In genomic region chr13:51112771-51113170, GRCh38 we compare ENCODE assay signal across 18 cellular contexts. TPM values are rescaled to one million over a fixed set of nuclear protein-coding genes. Genes with fewer than 3 reads are reported as not detected.
DNase-seq lines count a peak whose midpoint lies in the region; ATAC-seq and TF ChIP-seq lines count a peak whose summit lies in the region.
"Had no signal": no experiment of that assay in that cellular context is flagged by ENCODE, and none has a peak within 500 bp of the region (broad histone marks: within the 10 kb centered on the region; RNA-seq: fewer than 3 reads in every experiment).

No MANE protein-coding gene starts in this region.

- H3K27ac Mint-ChIP-seq in activated CD4-positive, alpha-beta T cell treated with anti-CD3 and anti-CD28 coated beads for 36 hours: no peak overlapping the region
- H3K27ac Mint-ChIP-seq: CD8-positive, alpha-beta memory T cell; HFFc6 had no signal

- H3K27me3 Mint-ChIP-seq in activated CD4-positive, alpha-beta T cell treated with anti-CD3 and anti-CD28 coated beads for 36 hours: peaks cover 9% of the 10 kb centered on the region

- intact Hi-C loops in activated CD4-positive, alpha-beta T cell treated with anti-CD3 and anti-CD28 coated beads for 36 hours (cut with DNase I, micrococcal nuclease): no loop called here
- intact Hi-C loops in esophagus muscularis mucosa (cut with DNase I): no loop called here
- intact Hi-C loops in lower leg skin (cut with DNase I; ENCODE audit: low total_unique reads): no loop called here

- H3K4me3 ChIP-seq in esophagus muscularis mucosa (no peak overlapping the region), lower leg skin (ENCODE audit: low read depth, poor library complexity, severe bottlenecking) (no peak overlapping the region)
- H3K4me3 ChIP-seq in effector memory CD4-positive, alpha-beta T cell (ENCODE audit: insufficient read depth, low read depth, low read length, poor library complexity, severe bottlenecking): no peak overlapping the region
- H3K4me3 ChIP-seq: BLaER1 had no signal

- H3K9me3 ChIP-seq in esophagus muscularis mucosa: peaks cover 0 to 6% (median 5%) of the 10 kb centered on the region in 4 donors
- no peaks in the 10 kb centered on the region for H3K9me3 ChIP-seq in effector memory CD4-positive, alpha-beta T cell (ENCODE audit: control insufficient read depth, low read length)
- H3K9me3 ChIP-seq: Caco-2 had no signal

- peaks cover under 1% of the 10 kb centered on the region for H3K9me3 Mint-ChIP-seq in activated CD4-positive, alpha-beta T cell treated with anti-CD3 and anti-CD28 coated beads for 36 hours (ENCODE audit: low read depth)
- H3K9me3 Mint-ChIP-seq: HFFc6 had no signal

- POLR2A ChIA-PET in activated CD4-positive, alpha-beta T cell treated with anti-CD3 and anti-CD28 coated beads for 36 hours (lab: Charles Lee): no interaction called here

- ATAC-seq in activated CD4-positive, alpha-beta T cell treated with anti-CD3 and anti-CD28 coated beads for 36 hours: peak; percentile 49

- TF ChIP-seq CTCF in esophagus muscularis mucosa (IDR thresholded peaks at IDR 0.05) (no peak), lower leg skin (IDR thresholded peaks at IDR 0.05) (no peak)

- no peak for TF ChIP-seq POLR2A in esophagus muscularis mucosa (IDR thresholded peaks at IDR 0.05; ENCODE audit: low read depth)
- no peak for TF ChIP-seq POLR2A in lower leg skin (IDR thresholded peaks at IDR 0.05)

- no peak overlapping the region for H3K4me3 Mint-ChIP-seq in activated CD4-positive, alpha-beta T cell treated with anti-CD3 and anti-CD28 coated beads for 36 hours
- H3K4me3 Mint-ChIP-seq: CD8-positive, alpha-beta memory T cell; HFFc6 had no signal

- no peak overlapping the region for H3K27ac ChIP-seq in esophagus muscularis mucosa (replicated peaks in 1 of 4)
- no peak overlapping the region for H3K27ac ChIP-seq in effector memory CD4-positive, alpha-beta T cell (ENCODE audit: insufficient read depth, low read length, poor library complexity, severe bottlenecking)
- H3K27ac ChIP-seq: 22Rv1, BLaER1 had no signal

- H3K36me3 Mint-ChIP-seq in activated CD4-positive, alpha-beta T cell treated with anti-CD3 and anti-CD28 coated beads for 36 hours (ENCODE audit: low read depth): no peaks in the 10 kb centered on the region
- H3K36me3 Mint-ChIP-seq: CD8-positive, alpha-beta memory T cell had no signal

- no peaks in the 10 kb centered on the region for H3K36me3 ChIP-seq in esophagus muscularis mucosa
- no peaks in the 10 kb centered on the region for H3K36me3 ChIP-seq in effector memory CD4-positive, alpha-beta T cell (ENCODE audit: control insufficient read depth, insufficient read depth, low read length)
- H3K36me3 ChIP-seq: BLaER1 had no signal

- DNase-seq in activated CD4-positive, alpha-beta T cell treated with anti-CD3 and anti-CD28 coated beads for 36 hours: no peak
- DNase-seq in activated CD4-positive, alpha-beta T cell treated with anti-CD3 and anti-CD28 coated beads for 48 hours: no peak
- DNase-seq in ELR (ENCODE audit: low read depth): peak; percentile 9
- DNase-seq in SW480 (ENCODE audit: low spot score): peak; percentile 17
- peak; percentile 60 for DNase-seq in esophagus muscularis mucosa (ENCODE audit: extremely low spot score)
- DNase-seq in effector memory CD4-positive, alpha-beta T cell: no peak
- DNase-seq in lower leg skin (ENCODE audit: low spot score in 2 of 2): no peak
- DNase-seq in mesenteric fat pad (ENCODE audit: low spot score): no peak
- DNase-seq: AML-193; Caco-2; CD8-positive, alpha-beta memory T cell; DND-41; GF-D8; HCEC 1CT; HFFc6 had no signal

- H3K4me1 ChIP-seq in esophagus muscularis mucosa: no peaks in the 10 kb centered on the region
- no peaks in the 10 kb centered on the region for H3K4me1 ChIP-seq in effector memory CD4-positive, alpha-beta T cell (ENCODE audit: control insufficient read depth, insufficient read depth, low read length, poor library complexity, severe bottlenecking)
- H3K4me1 ChIP-seq: BLaER1, Caco-2 had no signal

- TF ChIP-seq EP300 in esophagus muscularis mucosa (IDR thresholded peaks at IDR 0.05): no peak

- no peaks in the 10 kb centered on the region for H3K27me3 ChIP-seq in esophagus muscularis mucosa
- H3K27me3 ChIP-seq in effector memory CD4-positive, alpha-beta T cell (replicated peaks; ENCODE audit: control insufficient read depth, insufficient read depth, low read length, poor library complexity, severe bottlenecking): no peaks in the 10 kb centered on the region
- H3K27me3 ChIP-seq: BLaER1 had no signal

- H3K4me1 Mint-ChIP-seq in activated CD4-positive, alpha-beta T cell treated with anti-CD3 and anti-CD28 coated beads for 36 hours: no peaks in the 10 kb centered on the region
- H3K4me1 Mint-ChIP-seq: CD8-positive, alpha-beta memory T cell had no signal

- 85% methylated on average over 5 of the region's 5 CpGs for WGBS in esophagus muscularis mucosa
- WGBS in lower leg skin, 2 donors: 69 to 80% methylated on average over 5 of the region's 5 CpGs

- CTCF ChIA-PET in activated CD4-positive, alpha-beta T cell treated with anti-CD3 and anti-CD28 coated beads for 36 hours (lab: Charles Lee): interaction anchor here (2.5 kb wide), 1 partner anchor 174 kb away, joined by 11 read pairs; no protein-coding TSS in a partner anchor

RNA-seq across cellular contexts. Expression of gene C13orf42, which starts 1.7 kb away (rescaled TPM):
- not detected for total RNA-seq in activated CD4-positive, alpha-beta T cell treated with anti-CD3 and anti-CD28 coated beads for 36 hours
- total RNA-seq in esophagus muscularis mucosa: not detected
- under 1 TPM in 1 of 4 donors, not detected in 3; 0.10 TPM for total RNA-seq in lower leg skin
- total RNA-seq in mesenteric fat pad: not detected
- total RNA-seq: Caco-2; CD8-positive, alpha-beta memory T cell; H4; HFFc6 had no signal

Comparison
In these comparisons a context has a peak if more than half of its experiments do, and no peak if none do; other contexts are left out.
1. DNase-seq: peak in ELR (single experiment), SW480 (single experiment) and esophagus muscularis mucosa (single experiment); none in activated CD4-positive, alpha-beta T cell treated with anti-CD3 and anti-CD28 coated beads for 36 hours (single experiment), activated CD4-positive, alpha-beta T cell treated with anti-CD3 and anti-CD28 coated beads for 48 hours (single experiment), effector memory CD4-positive, alpha-beta T cell (0 of 3), lower leg skin (0 of 2) and mesenteric fat pad (single experiment).